ENCODE assay signal across 8 cellular contexts in genomic region chr2:219176818-219177593, GRCh38. TPM values are rescaled to one million over a fixed set of nuclear protein-coding genes. Genes with fewer than 3 reads are reported as not detected.
DNase-seq lines count a peak whose midpoint lies in the region; ATAC-seq and TF ChIP-seq lines count a peak whose summit lies in the region.

CNPPD1 (minus strand) TSS chr2:219176925; CDS start chr2:219176828, 97 bp downstream.

- H3K27ac ChIP-seq in Peyer's patch (peak within 1 kb of the TSS; percentile 93 to 96 (median 95)), esophagus muscularis mucosa (replicated peaks in 1 of 4) (peak within 1 kb of the TSS; percentile 95 to 100 (median 96))

- peaks cover 61% of the 10 kb centered on the region for H3K4me1 Mint-ChIP-seq in activated T-cell treated with anti-CD3 and anti-CD28 coated beads, Interleukin-2, amount 50 U/mL, for 4 hours (ENCODE audit: low read depth)

- ATAC-seq in GM21576 (IDR thresholded peaks at IDR 0.05; ENCODE audit: unreplicated experiment) = peak; percentile 61
- peak; percentile 81 to 82 for ATAC-seq in activated T-cell treated with anti-CD3 and anti-CD28 coated beads, Interleukin-2, amount 50 U/mL, for 4 hours

- peak; percentile 97 for TF ChIP-seq POLR2A in Peyer's patch (IDR thresholded peaks at IDR 0.05)
- TF ChIP-seq POLR2A in esophagus muscularis mucosa (IDR thresholded peaks at IDR 0.05; ENCODE audit: low read depth) = peak; percentile 93

- peak in 1 of 6 experiments; percentile 4 for TF ChIP-seq CTCF in Peyer's patch (IDR thresholded peaks at IDR 0.05)
- TF ChIP-seq CTCF in esophagus muscularis mucosa (IDR thresholded peaks at IDR 0.05) = no peak

- H3K27me3 ChIP-seq in Peyer's patch (no peaks in the 10 kb centered on the region), esophagus muscularis mucosa (no peaks in the 10 kb centered on the region)

- H3K4me3 ChIP-seq in Jurkat, Clone E6-1 (ENCODE audit: low read length) = peak within 1 kb of the TSS; percentile 90
- peak within 1 kb of the TSS; percentile 70 to 100 (median 74) for H3K4me3 ChIP-seq in Peyer's patch
- H3K4me3 ChIP-seq in esophagus muscularis mucosa = peak within 1 kb of the TSS; percentile 95 to 100 (median 96)

- H3K36me3 ChIP-seq in Peyer's patch = peaks cover 0 to 59% (median 0%) of the 10 kb centered on the region in 3 donors
- peaks cover 44 to 61% (median 60%) of the 10 kb centered on the region in 4 donors for H3K36me3 ChIP-seq in esophagus muscularis mucosa

- no peaks in the 10 kb centered on the region for H3K9me3 ChIP-seq in Peyer's patch
- no peaks in the 10 kb centered on the region for H3K9me3 ChIP-seq in esophagus muscularis mucosa

- peaks cover 28% of the 10 kb centered on the region for H3K36me3 Mint-ChIP-seq in activated T-cell treated with anti-CD3 and anti-CD28 coated beads, Interleukin-2, amount 50 U/mL, for 4 hours (ENCODE audit: insufficient read depth)

- DNase-seq in DMS53 (lab: John Stamatoyannopoulos, UW) (peak; percentile 94), Peyer's patch (peak; percentile 86 to 96 (median 96)), esophagus muscularis mucosa (ENCODE audit: extremely low spot score) (peak; percentile 94), myocyte (ENCODE audit: low read depth) (peak; percentile 87)
- peak; percentile 75 for DNase-seq in Jurkat, Clone E6-1 (ENCODE audit: low read depth, low spot score)
- DNase-seq in activated T-cell treated with anti-CD3 and anti-CD28 coated beads, Interleukin-2, amount 50 U/mL, for 4 hours = peak; percentile 76
- DNase-seq in stimulated activated CD8-positive, alpha-beta memory T cell treated with anti-CD3 and anti-CD28 coated beads, Interleukin-7, amount 100 ng/mL, for 48 hours (ENCODE audit: extremely low read depth in 1 of 2, low read depth in 1 of 2) = peak; percentile 78 to 81

- intact Hi-C loops in esophagus muscularis mucosa (cut with DNase I) = loop anchor here (10.0 kb wide), 1 partner anchor 208 kb away; the partner anchor contains the start of gene DNPEP

- H3K4me1 ChIP-seq in Peyer's patch (peaks cover 3 to 39% (median 6%) of the 10 kb centered on the region in 4 donors), esophagus muscularis mucosa (peaks cover 25 to 59% (median 45%) of the 10 kb centered on the region in 4 donors)

- TF ChIP-seq EP300 in esophagus muscularis mucosa (IDR thresholded peaks at IDR 0.05) = no peak

- no peaks in the 10 kb centered on the region for H3K9me3 Mint-ChIP-seq in activated T-cell treated with anti-CD3 and anti-CD28 coated beads, Interleukin-2, amount 50 U/mL, for 4 hours

- H3K4me3 Mint-ChIP-seq in activated T-cell treated with anti-CD3 and anti-CD28 coated beads, Interleukin-2, amount 50 U/mL, for 4 hours = peak within 1 kb of the TSS; percentile 89

- 0% methylated on average over 10 of the region's 69 CpGs for WGBS in esophagus muscularis mucosa

- H3K27me3 Mint-ChIP-seq in activated T-cell treated with anti-CD3 and anti-CD28 coated beads, Interleukin-2, amount 50 U/mL, for 4 hours (ENCODE audit: low read depth) = no peaks in the 10 kb centered on the region

RNA-seq across cellular contexts. Expression of gene CNPPD1, which starts in this region (rescaled TPM):
- polyA plus RNA-seq in Jurkat, Clone E6-1 (2012; ENCODE audit: insufficient read depth, insufficient read length) = 45.0 TPM
- total RNA-seq in Peyer's patch (10 to 100 TPM; 14.0 to 94.0 (median 77.4) TPM), esophagus muscularis mucosa (10 to 100 TPM; 41.9 to 98.0 (median 61.9) TPM), myocyte (28.9 and 35.2 TPM in 2 replicates)
- total RNA-seq in activated T-cell treated with anti-CD3 and anti-CD28 coated beads, Interleukin-2, amount 50 U/mL, for 4 hours = 10 to 100 TPM; 66.8 to 78.9 (median 72.7) TPM
- 50.0 TPM for polyA plus RNA-seq in myocyte (2012)

Comparison
In these comparisons a context has a peak if more than half of its experiments do, and no peak if none do; other contexts are left out.
1. Peak in every context shown above with its lines: DNase-seq, ATAC-seq, H3K4me3 ChIP-seq and H3K27ac ChIP-seq.